8 cellular contexts compared by ENCODE assay signal in the genomic region with DNA sequence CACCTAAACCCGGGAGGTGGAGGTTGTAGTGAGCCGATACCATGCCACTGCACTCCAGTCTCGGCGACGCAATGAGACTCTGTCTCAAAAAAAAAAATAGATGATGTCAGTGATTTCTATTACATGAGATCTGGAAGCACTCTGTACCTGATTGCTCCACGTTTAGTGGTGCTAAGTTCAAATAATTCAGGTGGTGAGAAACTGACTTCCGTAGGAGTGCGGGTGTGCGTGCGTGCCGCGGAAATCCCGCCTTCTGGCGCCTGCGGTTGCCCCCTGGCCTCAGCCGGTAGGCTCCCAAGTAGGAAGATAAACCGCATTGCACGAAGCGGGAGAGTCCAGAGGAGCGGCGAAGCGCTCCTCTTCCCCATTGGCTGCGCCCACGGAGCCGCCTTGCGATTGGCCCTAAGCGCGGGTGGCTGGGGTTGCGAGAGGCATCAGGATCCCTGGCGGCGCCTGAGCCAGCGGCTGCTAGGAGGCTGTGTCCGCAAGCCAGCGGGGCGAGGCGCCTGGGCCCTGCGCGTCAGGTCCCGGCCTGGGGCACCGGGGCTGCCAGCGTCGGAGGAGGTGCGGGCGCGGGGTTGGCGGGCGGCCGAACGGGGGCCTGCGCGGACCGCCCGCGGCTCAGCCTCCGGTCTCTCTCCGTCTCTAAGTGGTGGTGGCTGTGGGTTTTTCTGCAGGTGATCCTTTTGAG. TPM values are rescaled to one million over a fixed set of nuclear protein-coding genes. Genes with fewer than 3 reads are reported as not detected.
A peak's percentile ranks its signal among the peaks of the same experiment; 100 is the strongest.
DNase-seq lines count a peak whose midpoint lies in the region; ATAC-seq and TF ChIP-seq lines count a peak whose summit lies in the region.
"Not testable (repeated sequence)": the region's sequence is repeated elsewhere in the genome, so short reads cannot be mapped to it uniquely, and the experiment has no call there.

No MANE protein-coding gene starts in this region.

- not testable (repeated sequence) for H3K27me3 ChIP-seq in adrenal gland, upper lobe of right lung

- H3K4me3 ChIP-seq in adrenal gland (peak overlapping the region in 3 of 4 donors; percentile 34 to 65 (median 55)), fibroblast of the aortic adventitia (ENCODE audit: low read depth, low read length) (peak overlapping the region; percentile 35), upper lobe of right lung (peak overlapping the region; percentile 26)

- H3K36me3 ChIP-seq in adrenal gland (replicated peaks in 1 of 2); upper lobe of right lung: not testable (repeated sequence)

- 1 to 6% (median 2%) methylated on average over 12 to 55 of the region's 56 CpGs for WGBS in adrenal gland, 4 donors

- not testable (repeated sequence) for H3K4me1 ChIP-seq in adrenal gland (replicated peaks in 1 of 2); upper lobe of right lung

- H3K27ac ChIP-seq in adrenal gland: peak overlapping the region in 2 of 5 donors; percentile 17 to 22
- H3K27ac ChIP-seq in upper lobe of right lung: not testable (repeated sequence)

- DNase-seq in GM20000 (ENCODE audit: low spot score): peak; percentile 6
- peak; percentile 82 for DNase-seq in NCI-H446 treated with DMSO at 0.1 percent for 48 hours (lab: John Stamatoyannopoulos, UW)
- peak; percentile 52 for DNase-seq in activated CD4-positive, alpha-beta T cell treated with anti-CD3 and anti-CD28 coated beads for 1 hour
- peak; percentile 78 to 91 (median 84) for DNase-seq in adrenal gland
- DNase-seq in fibroblast of the aortic adventitia (ENCODE audit: low read depth): peak; percentile 15
- peak; percentile 85 for DNase-seq in lung microvascular endothelial cell (ENCODE audit: low read depth in 2 of 2)
- DNase-seq in stimulated activated CD4-positive, alpha-beta T cell treated with anti-CD3 and anti-CD28 coated beads, Interleukin-12 subunit alpha, Interleukin-12 subunit beta, amount 100 ng/mL, for 4 hours: peak; percentile 60
- peak; percentile 70 for DNase-seq in upper lobe of right lung

- TF ChIP-seq CTCF in GM20000 (IDR thresholded peaks at IDR 0.05; ENCODE audit: extremely low read depth, missing control alignments); fibroblast of the aortic adventitia (IDR thresholded peaks at IDR 0.05; ENCODE audit: insufficient read depth, low read length); upper lobe of right lung (IDR thresholded peaks at IDR 0.05): not testable (repeated sequence)
- peak in 1 of 6 experiments; percentile 4 for TF ChIP-seq CTCF in adrenal gland (IDR thresholded peaks at IDR 0.05)

- intact Hi-C loops in adrenal gland (cut with DNase I); upper lobe of right lung (cut with DNase I): not testable (repeated sequence)

- peak in 1 of 2 donors; percentile 36 for TF ChIP-seq POLR2A in adrenal gland (IDR thresholded peaks at IDR 0.05)

- ATAC-seq in upper lobe of right lung: peak; percentile 91

- H3K9me3 ChIP-seq in adrenal gland (replicated peaks in 1 of 3); upper lobe of right lung: not testable (repeated sequence)

RNA-seq across cellular contexts. Expression of gene GOLGA6L7, which starts 16.4 kb away (rescaled TPM):
- not detected for total RNA-seq in adrenal gland
- polyA plus RNA-seq in adrenal gland: not detected
- not detected in 2 replicates for total RNA-seq in fibroblast of the aortic adventitia (ENCODE audit: low replicate concordance)
- total RNA-seq in lung microvascular endothelial cell: not detected in 2 replicates
- not detected for total RNA-seq in upper lobe of right lung

RNA-seq across cellular contexts. Expression of gene APBA2, which starts 53.7 kb away (rescaled TPM):
- total RNA-seq in adrenal gland (10 to 100 TPM in 1 of 8 donors, 1 to 10 TPM in 7; 2.2 to 13.2 (median 4.7) TPM), fibroblast of the aortic adventitia (ENCODE audit: low replicate concordance) (1.8 and 4.3 TPM in 2 replicates), lung microvascular endothelial cell (17.4 and 25.2 TPM in 2 replicates), upper lobe of right lung (4.2 TPM)
- polyA plus RNA-seq in adrenal gland: 1 to 10 TPM; 2.1 to 6.9 (median 3.1) TPM

Comparison
In these comparisons a context has a peak if more than half of its experiments do, and no peak if none do; other contexts are left out.
1. DNase-seq: peak in every context shown above with its lines; median percentile 85 in lung microvascular endothelial cell; 84 in adrenal gland; 82 in NCI-H446 treated with DMSO at 0.1 percent for 48 hours; 70 in upper lobe of right lung; 60 in stimulated activated CD4-positive, alpha-beta T cell treated with anti-CD3 and anti-CD28 coated beads, Interleukin-12 subunit alpha, Interleukin-12 subunit beta, amount 100 ng/mL, for 4 hours; 52 in activated CD4-positive, alpha-beta T cell treated with anti-CD3 and anti-CD28 coated beads for 1 hour; 15 in fibroblast of the aortic adventitia; 6 in GM20000.